9 cellular contexts compared by ENCODE assay signal in the genomic region with DNA sequence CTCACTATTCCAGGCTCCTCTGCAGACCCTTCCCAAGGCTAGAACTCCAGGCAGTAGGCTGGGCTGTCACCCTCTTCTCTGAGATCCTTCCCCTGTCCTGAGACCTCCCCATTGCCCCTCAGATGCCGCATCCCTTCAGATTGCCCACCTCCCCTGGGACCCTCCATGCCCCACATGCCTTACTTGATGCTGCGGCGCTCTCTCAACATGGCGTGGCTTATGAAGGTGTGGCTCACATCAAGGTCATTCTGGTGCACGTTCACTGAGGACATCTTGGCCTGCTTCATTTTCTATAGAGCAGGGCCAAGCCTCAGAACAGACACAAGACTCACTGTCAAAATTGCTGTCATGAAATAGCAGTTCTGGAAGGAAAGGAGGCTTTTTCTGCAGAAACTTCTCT. TPM values are rescaled to one million over a fixed set of nuclear protein-coding genes. Genes with fewer than 3 reads are reported as not detected.
"Had no signal": no experiment of that assay in that cellular context is flagged by ENCODE, and none has a peak within 500 bp of the region (broad histone marks: within the 10 kb centered on the region; RNA-seq: fewer than 3 reads in every experiment).

No MANE protein-coding gene starts in this region.

- FAIRE-seq: HTR-8/SVneo, K562 had no signal

- H3K27ac ChIP-seq: HL-60 had no signal

- H3K36me3 Mint-ChIP-seq: IgD-negative memory B cell had no signal

- H3K4me1 Mint-ChIP-seq: IgD-negative memory B cell had no signal

- H3K4me3 Mint-ChIP-seq: IgD-negative memory B cell had no signal

- H3K27me3 Mint-ChIP-seq: IgD-negative memory B cell had no signal

- H3K4me3 ChIP-seq: K562 had no signal

- H3K27ac Mint-ChIP-seq: IgD-negative memory B cell had no signal

- DNase-seq: IMR-90, KBM-7, KG1 had no signal

- ATAC-seq: K562 had no signal

RNA-seq across cellular contexts. Expression of a gene that starts 34.7 kb away (rescaled TPM):
- total RNA-seq: HT-29, HT1080, IMR-90, K562 had no signal
- polyA plus RNA-seq: IgD-negative memory B cell, IMR-90, K562 had no signal
